18 cellular contexts compared by ENCODE assay signal in the genomic region with DNA sequence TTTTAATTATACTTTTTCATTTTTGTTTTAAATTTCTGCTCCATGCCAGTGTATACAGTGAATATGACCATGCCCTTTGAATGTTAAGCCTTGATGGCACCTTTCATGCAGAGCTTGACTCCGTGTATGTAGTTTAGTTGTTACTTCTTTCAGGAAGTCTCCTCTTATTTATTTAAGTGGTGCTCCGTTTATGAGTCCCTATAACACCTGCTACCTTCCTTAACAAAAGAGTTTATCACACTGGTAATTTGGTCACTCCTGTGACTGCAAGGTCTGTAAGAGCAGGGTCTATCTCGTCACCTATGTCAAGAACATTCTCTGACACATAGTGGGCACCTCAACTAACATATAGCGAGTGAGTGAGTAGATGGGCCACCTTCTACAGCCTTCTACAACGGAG.
"Had no signal": no experiment of that assay in that cellular context is flagged by ENCODE, and none has a peak within 500 bp of the region (broad histone marks: within the 10 kb centered on the region; RNA-seq: fewer than 3 reads in every experiment).

No MANE protein-coding gene starts in this region.

- H3K4me3 ChIP-seq: lung, psoas muscle had no signal

- H3K27me3 Mint-ChIP-seq: brain, type B pancreatic cell had no signal

- H3K4me3 Mint-ChIP-seq: brain; natural killer cell; stimulated activated naive B cell treated with anti-CD40 and anti-IgM and Interleukin-4, amounts not matched to agents 10 μg/mL and 1 μg/mL and 100 μg/mL, for 72 hours; type B pancreatic cell had no signal

- H3K4me1 Mint-ChIP-seq: natural killer cell; stimulated activated naive B cell treated with anti-CD40 and anti-IgM and Interleukin-4, amounts not matched to agents 10 μg/mL and 1 μg/mL and 100 μg/mL, for 72 hours had no signal

- ATAC-seq: activated naive CD4-positive, alpha-beta T cell treated with anti-CD3 and anti-CD28 coated beads, Interleukin-2, amount 50 U/mL, for 72 hours; esophagus mucosa; natural killer cell; psoas muscle; sciatic nerve; stimulated activated naive B cell treated with anti-CD40 and anti-IgM and Interleukin-4, amounts not matched to agents 10 μg/mL and 1 μg/mL and 100 μg/mL, for 72 hours had no signal

- H3K9me3 ChIP-seq: psoas muscle had no signal

- H3K27ac Mint-ChIP-seq: activated naive CD4-positive, alpha-beta T cell treated with anti-CD3 and anti-CD28 coated beads, Interleukin-2, amount 50 U/mL, for 72 hours; natural killer cell; stimulated activated naive B cell treated with anti-CD40 and anti-IgM and Interleukin-4, amounts not matched to agents 10 μg/mL and 1 μg/mL and 100 μg/mL, for 72 hours had no signal

- DNase-seq: activated CD4-positive, alpha-beta T cell treated with anti-CD3 and anti-CD28 coated beads, Interleukin-2, amount 50 U/mL, for 4 hours; activated CD4-positive, CD25-positive, alpha-beta regulatory T cell treated with anti-CD3 and anti-CD28 coated beads, Interleukin-2, amount 50 U/mL, for 72 hours; activated effector memory CD4-positive, alpha-beta T cell treated with Interleukin-2 at 50 U/mL for 16 hours; activated T-cell treated with anti-CD3 and anti-CD28 coated beads, Interleukin-2, amount 50 U/mL, for 1 hour; amniotic stem cell; cerebellar nuclear complex; natural killer cell; nucleus accumbens; psoas muscle; stimulated activated CD4-positive, alpha-beta T cell treated with anti-CD3 and anti-CD28 coated beads, Interleukin-2, amount 100 ng/mL, for 24 hours; stimulated activated naive B cell treated with anti-CD40 and anti-IgM and Interleukin-4, amounts not matched to agents 10 μg/mL and 1 μg/mL and 100 μg/mL, for 72 hours; T-helper 9 cell had no signal

- H3K36me3 Mint-ChIP-seq: activated naive CD4-positive, alpha-beta T cell treated with anti-CD3 and anti-CD28 coated beads, Interleukin-2, amount 50 U/mL, for 72 hours; brain; natural killer cell; stimulated activated naive B cell treated with anti-CD40 and anti-IgM and Interleukin-4, amounts not matched to agents 10 μg/mL and 1 μg/mL and 100 μg/mL, for 72 hours had no signal
